Comparison of ENCODE assay signal across 9 cellular contexts in the genomic region with DNA sequence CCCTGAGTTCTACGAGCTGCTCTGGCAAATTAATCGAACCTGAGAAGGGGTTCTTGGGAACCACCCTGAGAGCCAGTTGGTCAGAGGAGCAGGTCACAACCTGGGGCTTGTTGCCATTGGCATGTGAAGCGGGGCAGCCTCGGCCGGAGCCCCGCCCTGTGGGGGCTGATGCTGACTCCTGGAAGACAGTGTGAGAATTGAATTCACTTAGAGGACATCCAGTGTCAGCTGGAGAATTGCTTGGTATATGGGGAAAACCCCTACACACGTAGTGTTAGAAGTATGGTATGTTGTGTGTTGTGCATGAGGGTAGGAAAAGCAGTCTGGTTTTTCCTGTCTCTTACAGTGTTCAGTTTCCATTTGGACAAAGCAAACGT. TPM values are rescaled to one million over a fixed set of nuclear protein-coding genes. Genes with fewer than 3 reads are reported as not detected.
DNase-seq lines count a peak whose midpoint lies in the region; ATAC-seq and TF ChIP-seq lines count a peak whose summit lies in the region.
"Had no signal": no experiment of that assay in that cellular context is flagged by ENCODE, and none has a peak within 500 bp of the region (broad histone marks: within the 10 kb centered on the region; RNA-seq: fewer than 3 reads in every experiment).

No MANE protein-coding gene starts in this region.

- peak overlapping the region; percentile 34 to 47 for H3K27ac ChIP-seq in ascending aorta

- peaks cover 3 to 6% of the 10 kb centered on the region in 2 donors for H3K4me1 ChIP-seq in ascending aorta

- DNase-seq in ascending aorta (ENCODE audit: low spot score in 2 of 2) (no peak), memory B cell (ENCODE audit: low spot score in 2 of 2) (no peak), activated gamma-delta T cell treated with Interleukin-2 at 50 U/mL for 16 hours (no peak), NCI-H128 (lab: John Stamatoyannopoulos, UW; ENCODE audit: unreplicated experiment) (no peak), mucosa of gallbladder (ENCODE audit: low spot score) (no peak), globus pallidus (ENCODE audit: low spot score) (no peak)

- H3K36me3 Mint-ChIP-seq in memory B cell = peaks cover 21% of the 10 kb centered on the region

- intact Hi-C loops in ascending aorta (cut with DNase I) = no loop called here

- H3K4me3 ChIP-seq in ascending aorta = peak overlapping the region in 1 of 2 donors; percentile 56
- H3K4me3 ChIP-seq: K562 had no signal

- H3K36me3 ChIP-seq in ascending aorta = peaks cover 3% of the 10 kb centered on the region in 2 donors

- H3K9me3 ChIP-seq in ascending aorta = no peaks in the 10 kb centered on the region

- peaks cover 57% of the 10 kb centered on the region for H3K4me1 Mint-ChIP-seq in memory B cell

- no peaks in the 10 kb centered on the region for H3K9me3 Mint-ChIP-seq in memory B cell

- ATAC-seq in GM18867 (IDR thresholded peaks at IDR 0.05; ENCODE audit: unreplicated experiment) = peak; percentile 27
- peak; percentile 19 for ATAC-seq in HG02870 (IDR thresholded peaks at IDR 0.05; ENCODE audit: unreplicated experiment)
- ATAC-seq in memory B cell (ENCODE audit: low read depth) = peak; percentile 16

- no peak for TF ChIP-seq CTCF in ascending aorta (IDR thresholded peaks at IDR 0.05)

- peak overlapping the region; percentile 86 for H3K4me3 Mint-ChIP-seq in memory B cell

- H3K27me3 Mint-ChIP-seq in memory B cell = no peaks in the 10 kb centered on the region

- no peaks in the 10 kb centered on the region for H3K27me3 ChIP-seq in ascending aorta

- H3K27ac Mint-ChIP-seq in memory B cell = peak overlapping the region; percentile 100

RNA-seq across cellular contexts. Expression of a gene that starts 11.6 kb away (rescaled TPM):
- total RNA-seq in ascending aorta (8.7 TPM), mucosa of gallbladder (56.2 TPM)

RNA-seq across cellular contexts. Expression of a gene that starts 29.2 kb away (rescaled TPM):
- total RNA-seq in ascending aorta (not detected), mucosa of gallbladder (5.6 TPM)
- total RNA-seq: K562 had no signal
